ENCODE assay signal across 10 cellular contexts in genomic region chr15:101675796-101676582, GRCh38. TPM values are rescaled to one million over a fixed set of nuclear protein-coding genes. Genes with fewer than 3 reads are reported as not detected.
A peak's percentile ranks its signal among the peaks of the same experiment; 100 is the strongest.
DNase-seq lines count a peak whose midpoint lies in the region; ATAC-seq and TF ChIP-seq lines count a peak whose summit lies in the region.
"Had no signal": no experiment of that assay in that cellular context is flagged by ENCODE, and none has a peak within 500 bp of the region (broad histone marks: within the 10 kb centered on the region; RNA-seq: fewer than 3 reads in every experiment).

No MANE protein-coding gene starts in this region.

- in situ Hi-C loops in astrocyte of the cerebellum (cut with HindIII; ENCODE audit: low sequenced_read_pairs), result no loop called here

- H3K27ac ChIP-seq in prostate gland, result no peak overlapping the region
- H3K27ac ChIP-seq: 22Rv1 had no signal

- H3K4me3 ChIP-seq in astrocyte of the cerebellum (ENCODE audit: low read depth, low read length) (no peak overlapping the region), mucosa of descending colon (no peak overlapping the region), prostate gland (no peak overlapping the region)

- WGBS in prostate gland, result 81% methylated on average over 16 of the region's 16 CpGs

- TF ChIP-seq POLR2A in prostate gland (IDR thresholded peaks at IDR 0.05), result no peak

- no peaks in the 10 kb centered on the region for H3K36me3 ChIP-seq in mucosa of descending colon (ENCODE audit: low read depth)
- peaks cover 0 to 9% of the 10 kb centered on the region in 2 donors for H3K36me3 ChIP-seq in prostate gland

- intact Hi-C loops in mucosa of descending colon (cut with DNase I, micrococcal nuclease) (no loop called here), prostate gland (cut with DNase I) (no loop called here)

- no peaks in the 10 kb centered on the region for H3K27me3 ChIP-seq in prostate gland (replicated peaks; ENCODE audit: insufficient read depth)

- peak; percentile 66 for ATAC-seq in HG03045 (IDR thresholded peaks at IDR 0.05; ENCODE audit: unreplicated experiment)
- ATAC-seq in mucosa of descending colon, result peak; percentile 34

- H3K4me1 ChIP-seq in mucosa of descending colon (ENCODE audit: low read depth) (no peaks in the 10 kb centered on the region), prostate gland (replicated peaks) (no peaks in the 10 kb centered on the region)

- TF ChIP-seq CTCF in astrocyte of the cerebellum (IDR thresholded peaks at IDR 0.05; ENCODE audit: low read depth, low read length, missing control alignments) (no peak), mucosa of descending colon (IDR thresholded peaks at IDR 0.05) (no peak), prostate gland (IDR thresholded peaks at IDR 0.05) (no peak)

- H3K9me3 ChIP-seq in mucosa of descending colon (no peaks in the 10 kb centered on the region), prostate gland (no peaks in the 10 kb centered on the region)

- DNase-seq in DMS53 (lab: John Stamatoyannopoulos, UW) (peak; percentile 2), DMS53 treated with DMSO at 0.1 percent for 48 hours (lab: John Stamatoyannopoulos, UW; ENCODE audit: unreplicated experiment) (no peak), astrocyte of the cerebellum (ENCODE audit: low read depth) (peak; percentile 31), mucosa of descending colon (peak in 1 of 3 donors; percentile 44), SKM-1 treated with dmso at 0.1 percent for 144 hours (lab: John Stamatoyannopoulos, UW; ENCODE audit: unreplicated experiment) (no peak), GM19238 (ENCODE audit: insufficient read length, low spot score) (no peak), prostate gland (ENCODE audit: low spot score) (no peak)
- DNase-seq: naive B cell had no signal

RNA-seq across cellular contexts. Expression of gene TM2D3, which starts 23.8 kb away (rescaled TPM):
- 10 to 100 TPM; 30.9 to 54.0 (median 35.8) TPM for total RNA-seq in mucosa of descending colon
- total RNA-seq in prostate gland, result 10 to 100 TPM; 48.6 to 67.0 TPM

RNA-seq across cellular contexts. Expression of gene TARS3, which starts 48.3 kb away (rescaled TPM):
- total RNA-seq in mucosa of descending colon (10 to 100 TPM in 1 of 3 donors, 1 to 10 TPM in 2; 7.3 to 22.6 (median 9.2) TPM), prostate gland (10 to 100 TPM; 16.8 to 22.5 TPM)

Comparison
In these comparisons a context has a peak if more than half of its experiments do, and no peak if none do; other contexts are left out.
1. DNase-seq: peak in DMS53 (single experiment) and astrocyte of the cerebellum (single experiment); none in DMS53 treated with DMSO at 0.1 percent for 48 hours (single experiment), SKM-1 treated with dmso at 0.1 percent for 144 hours (single experiment), GM19238 (single experiment) and prostate gland (single experiment).